In the genomic region with DNA sequence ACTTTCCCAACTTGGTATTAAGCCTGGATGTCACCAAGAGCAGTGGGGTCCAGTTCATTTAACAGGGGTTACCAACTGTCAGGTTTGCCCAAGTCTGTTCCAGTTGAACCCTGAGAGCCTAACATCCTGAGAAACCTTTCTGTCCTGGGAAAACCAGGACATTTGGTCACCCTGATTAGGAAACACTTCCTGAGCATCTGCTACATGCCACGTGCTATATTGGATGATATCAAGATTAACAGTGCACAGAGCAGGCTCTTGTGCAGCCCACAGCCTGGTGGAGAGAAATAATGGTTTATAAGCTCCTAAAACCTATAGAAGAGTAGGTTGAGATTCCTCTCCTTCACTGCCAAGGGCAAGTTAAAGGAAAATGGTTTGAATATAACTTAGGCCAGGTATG, we compare ENCODE assay signal across 1 cellular context.
TF ChIP-seq lines count a peak whose summit lies in the region.

No MANE protein-coding gene starts in this region.

TF ChIP-seq in SK-N-SH treated with all-trans-retinoic acid at 6 μM for 48 hours, 23 proteins besides CTCF, POLR2A, EP300 and RAD21 (continued from another document):
- TF ChIP-seq CREB5 (CRISPR knock-in tag; IDR thresholded peaks at IDR 0.05; ENCODE audit: low read depth) (no peak), PPARA (CRISPR knock-in tag; IDR thresholded peaks at IDR 0.05; ENCODE audit: borderline replicate concordance) (no peak), ZFP3 (CRISPR knock-in tag; IDR thresholded peaks at IDR 0.05) (no peak), TOX (CRISPR knock-in tag; IDR thresholded peaks at IDR 0.05; ENCODE audit: borderline replicate concordance) (no peak), TCF4 (CRISPR knock-in tag; IDR thresholded peaks at IDR 0.05; ENCODE audit: borderline replicate concordance) (no peak), RARB (CRISPR knock-in tag; IDR thresholded peaks at IDR 0.05) (no peak), CSRNP3 (CRISPR knock-in tag; IDR thresholded peaks at IDR 0.05) (no peak), ZNF70 (CRISPR knock-in tag; IDR thresholded peaks at IDR 0.05) (no peak), ZNF565 (CRISPR knock-in tag; conservative IDR thresholded peaks at IDR 0.05; ENCODE audit: low read depth) (no peak), CSDC2 (CRISPR knock-in tag; IDR thresholded peaks at IDR 0.05) (no peak), ESRRG (CRISPR knock-in tag; IDR thresholded peaks at IDR 0.05) (no peak), ZFP30 (CRISPR knock-in tag; IDR thresholded peaks at IDR 0.05) (no peak), OSR1 (CRISPR knock-in tag; IDR thresholded peaks at IDR 0.05) (no peak), ZNF8 (CRISPR knock-in tag; IDR thresholded peaks at IDR 0.05) (no peak)
- TF ChIP-seq, protein P1, sequence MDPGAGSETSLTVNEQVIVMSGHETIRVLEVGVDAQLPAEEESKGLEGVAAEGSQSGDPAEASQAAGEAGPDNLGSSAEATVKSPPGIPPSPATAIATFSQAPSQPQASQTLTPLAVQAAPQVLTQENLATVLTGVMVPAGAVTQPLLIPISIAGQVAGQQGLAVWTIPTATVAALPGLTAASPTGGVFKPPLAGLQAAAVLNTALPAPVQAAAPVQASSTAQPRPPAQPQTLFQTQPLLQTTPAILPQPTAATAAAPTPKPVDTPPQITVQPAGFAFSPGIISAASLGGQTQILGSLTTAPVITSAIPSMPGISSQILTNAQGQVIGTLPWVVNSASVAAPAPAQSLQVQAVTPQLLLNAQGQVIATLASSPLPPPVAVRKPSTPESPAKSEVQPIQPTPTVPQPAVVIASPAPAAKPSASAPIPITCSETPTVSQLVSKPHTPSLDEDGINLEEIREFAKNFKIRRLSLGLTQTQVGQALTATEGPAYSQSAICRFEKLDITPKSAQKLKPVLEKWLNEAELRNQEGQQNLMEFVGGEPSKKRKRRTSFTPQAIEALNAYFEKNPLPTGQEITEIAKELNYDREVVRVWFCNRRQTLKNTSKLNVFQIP (CRISPR knock-in tag; IDR thresholded peaks at IDR 0.05; ENCODE audit: borderline replicate concordance, low read depth), result no peak
